ENCODE assay signal across 10 cellular contexts in genomic region chr5:100595152-100595811, GRCh38.
A peak's percentile ranks its signal among the peaks of the same experiment; 100 is the strongest.
DNase-seq lines count a peak whose midpoint lies in the region; ATAC-seq, FAIRE-seq and TF ChIP-seq lines count a peak whose summit lies in the region.
"Had no signal": no experiment of that assay in that cellular context is flagged by ENCODE, and none has a peak within 500 bp of the region (broad histone marks: within the 10 kb centered on the region; RNA-seq: fewer than 3 reads in every experiment).

No MANE protein-coding gene starts in this region.

- TF ChIP-seq CTCF in right atrium auricular region (IDR thresholded peaks at IDR 0.05) (no peak), keratinocyte (optimal IDR thresholded peaks at IDR 0.05 in 1 of 3, IDR thresholded peaks at IDR 0.05 in 1 of 3, conservative IDR thresholded peaks at IDR 0.05 in 1 of 3; ENCODE audit: extremely low read depth in 1 of 3, insufficient read depth in 2 of 3, low read length in 3 of 3) (no peak)

- H3K27me3 ChIP-seq in right atrium auricular region (no peaks in the 10 kb centered on the region), keratinocyte (ENCODE audit: control insufficient read depth, extremely low read depth, insufficient read depth, low read length) (no peaks in the 10 kb centered on the region), aorta (ENCODE audit: control insufficient read depth in 1 of 2, insufficient read depth in 2 of 2, low read length in 1 of 2) (no peaks in the 10 kb centered on the region)
- H3K27me3 ChIP-seq: neutrophil had no signal

- no peaks in the 10 kb centered on the region for H4K20me1 ChIP-seq in keratinocyte (ENCODE audit: control insufficient read depth, extremely low read depth, insufficient read depth, low read length)

- H3K9me1 ChIP-seq in keratinocyte (ENCODE audit: control insufficient read depth, extremely low read depth, insufficient read depth, low read length) = no peaks in the 10 kb centered on the region

- peak overlapping the region; percentile 85 for H3K4me2 ChIP-seq in keratinocyte (ENCODE audit: control insufficient read depth, extremely low read depth, insufficient read depth, low read depth, low read length)

- dilution Hi-C loops in keratinocyte (cut with MboI; ENCODE audit: extremely low pct_ligation_motif_present, low sequenced_read_pairs) = no loop called here

- DNase-seq in Right ventricle myocardium inferior (ENCODE audit: missing footprints) (no peak), right atrium auricular region (ENCODE audit: low spot score) (no peak), brain pericyte (ENCODE audit: low read depth, low spot score) (peak; percentile 85), keratinocyte (ENCODE audit: low read depth, low spot score) (peak; percentile 45), aorta (peak in 1 of 2 donors; percentile 68), cortex of kidney (lab: John Stamatoyannopoulos, UW) (no peak), NCI-H1417 (lab: John Stamatoyannopoulos, UW) (no peak), D341Med (ENCODE audit: low spot score) (no peak)
- DNase-seq: Karpas-422 had no signal

- peak; percentile 89 for FAIRE-seq in keratinocyte (lab: Jason Lieb, UNC)

- H3K79me2 ChIP-seq in keratinocyte (ENCODE audit: control insufficient read depth, insufficient read depth, low read length) = no peaks in the 10 kb centered on the region

- WGBS in aorta, 2 donors = 8 to 11% methylated on average over 7 of the region's 7 CpGs

- peak; percentile 79 for ATAC-seq in Right ventricle myocardium inferior
- peak; percentile 90 for ATAC-seq in aorta (ENCODE audit: low FRiP score)

- H3K27ac ChIP-seq in right atrium auricular region (no peak overlapping the region), keratinocyte (ENCODE audit: control insufficient read depth, insufficient read depth, low read length) (peak overlapping the region; percentile 3), aorta (ENCODE audit: low read depth in 1 of 2, low read length in 2 of 2) (no peak overlapping the region)
- H3K27ac ChIP-seq: neutrophil had no signal

- H3K36me3 ChIP-seq in right atrium auricular region = no peaks in the 10 kb centered on the region
- no peaks in the 10 kb centered on the region for H3K36me3 ChIP-seq in keratinocyte (ENCODE audit: control insufficient read depth in 2 of 2, extremely low read depth in 1 of 2, insufficient read depth in 2 of 2, low read length in 2 of 2)
- no peaks in the 10 kb centered on the region for H3K36me3 ChIP-seq in aorta (ENCODE audit: control insufficient read depth in 1 of 2, insufficient read depth in 2 of 2, low read length in 1 of 2)
- H3K36me3 ChIP-seq: neutrophil had no signal

- H2AFZ ChIP-seq in keratinocyte (ENCODE audit: control insufficient read depth, low read length) = peak overlapping the region; percentile 94

- H3K4me1 ChIP-seq in right atrium auricular region = no peaks in the 10 kb centered on the region
- peaks cover 14% of the 10 kb centered on the region for H3K4me1 ChIP-seq in keratinocyte (ENCODE audit: control insufficient read depth, extremely low read depth, insufficient read depth, low read length)
- peaks cover 0 to 2% of the 10 kb centered on the region in 2 donors for H3K4me1 ChIP-seq in aorta (ENCODE audit: control insufficient read depth in 1 of 2, insufficient read depth in 2 of 2, low read length in 2 of 2)

- H3K9me3 ChIP-seq in right atrium auricular region (no peaks in the 10 kb centered on the region), keratinocyte (ENCODE audit: control insufficient read depth, low read depth, low read length) (no peaks in the 10 kb centered on the region), aorta (ENCODE audit: control insufficient read depth, low read length) (no peaks in the 10 kb centered on the region)
- H3K9me3 ChIP-seq: neutrophil had no signal

- intact Hi-C loops in Right ventricle myocardium inferior (cut with DNase I) = no loop called here
- intact Hi-C loops in aorta (cut with DNase I) = loop anchor here in 1 of 2 donors (10.0 kb wide), 1 partner anchor 60 kb away; the partner anchor contains the start of gene FAM174A

- H3K4me3 ChIP-seq in right atrium auricular region = no peak overlapping the region
- H3K4me3 ChIP-seq in keratinocyte (ENCODE audit: control insufficient read depth in 2 of 3, extremely low read depth in 1 of 3, insufficient read depth in 2 of 3, low read depth in 1 of 3, low read length in 3 of 3) = peak overlapping the region in 2 of 3 experiments; percentile 43 to 54
- no peak overlapping the region for H3K4me3 ChIP-seq in aorta (ENCODE audit: low read length in 2 of 2)

- no peak overlapping the region for H3K9ac ChIP-seq in keratinocyte (ENCODE audit: control insufficient read depth, extremely low read depth, insufficient read depth, low read length)

Comparison
In these comparisons a context has a peak if more than half of its experiments do, and no peak if none do; other contexts are left out.
1. DNase-seq: peak in brain pericyte (single experiment) and keratinocyte (single experiment); none in Right ventricle myocardium inferior (single experiment), right atrium auricular region (single experiment), cortex of kidney (single experiment), NCI-H1417 (0 of 3) and D341Med (single experiment).
2. H3K4me3 ChIP-seq: peak in keratinocyte (2 of 3); none in right atrium auricular region (0 of 2) and aorta (0 of 2).